ENCODE assay signal across 10 cellular contexts in genomic region chr10:53209941-53210611, GRCh38.
A peak's percentile ranks its signal among the peaks of the same experiment; 100 is the strongest.
DNase-seq lines count a peak whose midpoint lies in the region; ATAC-seq and FAIRE-seq lines count a peak whose summit lies in the region.
"Had no signal": no experiment of that assay in that cellular context is flagged by ENCODE, and none has a peak within 500 bp of the region (broad histone marks: within the 10 kb centered on the region; RNA-seq: fewer than 3 reads in every experiment).

No MANE protein-coding gene starts in this region.

- DNase-seq in DMS114 treated with DMSO at 0.1 percent for 48 hours (lab: John Stamatoyannopoulos, UW; ENCODE audit: unreplicated experiment) (peak; percentile 42), HuH-7.5 (ENCODE audit: low spot score) (peak; percentile 4), kidney tubule cell (ENCODE audit: low spot score) (peak; percentile 57), NCI-H1694 treated with DMSO at 0.1 percent for 48 hours (lab: John Stamatoyannopoulos, UW) (no peak), globus pallidus (ENCODE audit: low spot score) (no peak)
- DNase-seq in effector memory CD8-positive, alpha-beta T cell, result no peak
- no peak for DNase-seq in stimulated activated CD8-positive, alpha-beta memory T cell treated with anti-CD3 and anti-CD28 coated beads, Interleukin-4, amount 100 ng/mL, for 48 hours
- DNase-seq: activated CD4-positive, alpha-beta memory T cell treated with anti-CD3 and anti-CD28 coated beads, Interleukin-2, amount 10 ng/mL, durations not matched to agents 7 days and 5 days had no signal

- no peak overlapping the region for H3K4me3 Mint-ChIP-seq in effector memory CD8-positive, alpha-beta T cell
- H3K4me3 Mint-ChIP-seq: activated CD4-positive, alpha-beta memory T cell treated with anti-CD3 and anti-CD28 coated beads, Interleukin-2, amount 10 ng/mL, durations not matched to agents 7 days and 5 days had no signal

- no peaks in the 10 kb centered on the region for H3K27me3 Mint-ChIP-seq in effector memory CD8-positive, alpha-beta T cell
- H3K27me3 Mint-ChIP-seq: activated CD4-positive, alpha-beta memory T cell treated with anti-CD3 and anti-CD28 coated beads, Interleukin-2, amount 10 ng/mL, durations not matched to agents 7 days and 5 days had no signal

- H3K27ac Mint-ChIP-seq in effector memory CD8-positive, alpha-beta T cell, result no peak overlapping the region
- H3K27ac Mint-ChIP-seq: activated CD4-positive, alpha-beta memory T cell treated with anti-CD3 and anti-CD28 coated beads, Interleukin-2, amount 10 ng/mL, durations not matched to agents 7 days and 5 days had no signal

- no peaks in the 10 kb centered on the region for H3K4me1 Mint-ChIP-seq in effector memory CD8-positive, alpha-beta T cell (ENCODE audit: low read depth in 2 of 2)
- H3K4me1 Mint-ChIP-seq: activated CD4-positive, alpha-beta memory T cell treated with anti-CD3 and anti-CD28 coated beads, Interleukin-2, amount 10 ng/mL, durations not matched to agents 7 days and 5 days had no signal

- ATAC-seq in effector memory CD8-positive, alpha-beta T cell (replicated peaks), result no peak

- peaks cover 6% of the 10 kb centered on the region for H3K36me3 Mint-ChIP-seq in effector memory CD8-positive, alpha-beta T cell (ENCODE audit: insufficient read depth)

- peaks cover 10 to 15% of the 10 kb centered on the region in 2 donors for H3K9me3 Mint-ChIP-seq in effector memory CD8-positive, alpha-beta T cell

- FAIRE-seq in TTC549 (lab: Jason Lieb, UNC), result peak; percentile 84
- FAIRE-seq: GM12891 had no signal

Comparison
In these comparisons a context has a peak if more than half of its experiments do, and no peak if none do; other contexts are left out.
1. DNase-seq: peak in DMS114 treated with DMSO at 0.1 percent for 48 hours (single experiment), HuH-7.5 (single experiment) and kidney tubule cell (single experiment); none in NCI-H1694 treated with DMSO at 0.1 percent for 48 hours (single experiment), effector memory CD8-positive, alpha-beta T cell (0 of 3), stimulated activated CD8-positive, alpha-beta memory T cell treated with anti-CD3 and anti-CD28 coated beads, Interleukin-4, amount 100 ng/mL, for 48 hours (single experiment) and globus pallidus (single experiment).